In genomic region chr2:194557993-194558392, GRCh38 we compare ENCODE assay signal across 11 cellular contexts.
"Had no signal": no experiment of that assay in that cellular context is flagged by ENCODE, and none has a peak within 500 bp of the region (broad histone marks: within the 10 kb centered on the region; RNA-seq: fewer than 3 reads in every experiment).

No MANE protein-coding gene starts in this region.

- H3K9me3 ChIP-seq: HAP-1 had no signal

- H2AFZ ChIP-seq: GM23248, GM23338 had no signal

- H3K36me3 ChIP-seq: HAP-1 had no signal

- H3K9ac ChIP-seq: GM23248 had no signal

- H3K4me1 Mint-ChIP-seq: GM23338, H9 had no signal

- H3K27ac ChIP-seq: GM23248 had no signal

- H3K4me2 ChIP-seq: GM23338 had no signal

- H3K4me3 ChIP-seq: GM23248, GM23338, HAP-1 had no signal

- H3K4me1 ChIP-seq: HAP-1 had no signal

- ATAC-seq: GM23338, HCT116 had no signal

- H3K27ac Mint-ChIP-seq: GM23338, H9, HFFc6 had no signal

- DNase-seq: GM23248, GOT3, H7, H9, HCEC 1CT, HFFc6 had no signal

- H3K4me3 Mint-ChIP-seq: GM23338, H9, HFFc6 had no signal

- FAIRE-seq: H1, H54 had no signal
